Comparison of ENCODE assay signal across 2 cellular contexts in genomic region chr19:40221858-40222619, GRCh38.
A peak's percentile ranks its signal among the peaks of the same experiment; 100 is the strongest.
TF ChIP-seq lines count a peak whose summit lies in the region.

No MANE protein-coding gene starts in this region.

TF ChIP-seq in GM23338, 12 proteins besides CTCF, POLR2A, EP300 and RAD21:
- TF ChIP-seq EZH2 (IDR thresholded peaks at IDR 0.05; ENCODE audit: low read depth, unreplicated experiment) (no peak), EZH2phosphoT487 (IDR thresholded peaks at IDR 0.05; ENCODE audit: unreplicated experiment) (no peak), ZNF114 (CRISPR knock-in tag; IDR thresholded peaks at IDR 0.05) (no peak), STAT1 (IDR thresholded peaks at IDR 0.05; ENCODE audit: unreplicated experiment) (no peak), NANOG (IDR thresholded peaks at IDR 0.05; ENCODE audit: borderline replicate concordance) (no peak), REST (IDR thresholded peaks at IDR 0.05; ENCODE audit: unreplicated experiment) (no peak), ETS1 (IDR thresholded peaks at IDR 0.05) (no peak), POLR2AphosphoS5 (IDR thresholded peaks at IDR 0.05; ENCODE audit: low read depth) (no peak), ZNF462 (CRISPR knock-in tag; IDR thresholded peaks at IDR 0.05) (no peak), CREB1 (CRISPR knock-in tag; IDR thresholded peaks at IDR 0.05; ENCODE audit: low read depth) (no peak), JUNB (IDR thresholded peaks at IDR 0.05; ENCODE audit: unreplicated experiment) (no peak), ZNF331 (CRISPR knock-in tag; IDR thresholded peaks at IDR 0.05; ENCODE audit: low read depth) (no peak)

TF ChIP-seq in GM12878, 131 proteins besides CTCF, POLR2A, EP300 and RAD21 (continues in another document):
- TF ChIP-seq GATAD2B (conservative IDR thresholded peaks at IDR 0.05; ENCODE audit: low read depth) (no peak), SREBF2 (IDR thresholded peaks at IDR 0.05; ENCODE audit: low read length) (no peak), RFX5 (IDR thresholded peaks at IDR 0.05; ENCODE audit: low read depth, low read length) (peak; percentile 97), POU2F2 (IDR thresholded peaks at IDR 0.05; ENCODE audit: borderline replicate concordance, low read depth, low read length) (peak; percentile 98), NRF1 (conservative IDR thresholded peaks at IDR 0.05; ENCODE audit: low read depth, low read length) (no peak), BCLAF1 (IDR thresholded peaks at IDR 0.05) (no peak), ZNF217 (IDR thresholded peaks at IDR 0.05) (no peak), REST (IDR thresholded peaks at IDR 0.05; ENCODE audit: low read depth, low read length) (no peak), NR2F1 (conservative IDR thresholded peaks at IDR 0.05) (no peak), RBBP5 (conservative IDR thresholded peaks at IDR 0.05) (no peak), NFYA (IDR thresholded peaks at IDR 0.05; ENCODE audit: borderline replicate concordance, low read depth, low read length) (peak; percentile 94), STAT1 (conservative IDR thresholded peaks at IDR 0.05) (no peak), HCFC1 (IDR thresholded peaks at IDR 0.05; ENCODE audit: low read length) (no peak), CREB1 (IDR thresholded peaks at IDR 0.05; ENCODE audit: low read depth) (0 out of 2 replicates have a peak, but pooled peaks have one; percentile 8), RELB (IDR thresholded peaks at IDR 0.05; ENCODE audit: low read depth) (no peak), TARDBP (IDR thresholded peaks at IDR 0.05; ENCODE audit: borderline replicate concordance) (no peak), IRF3 (IDR thresholded peaks at IDR 0.05) (peak; percentile 87), HDGF (IDR thresholded peaks at IDR 0.05) (no peak), NFIC (IDR thresholded peaks at IDR 0.05; ENCODE audit: low read depth, low read length) (no peak), SREBF1 (IDR thresholded peaks at IDR 0.05; ENCODE audit: low read length) (no peak), IRF5 (IDR thresholded peaks at IDR 0.05; ENCODE audit: borderline replicate concordance) (no peak), SP1 (IDR thresholded peaks at IDR 0.05; ENCODE audit: low read depth, low read length) (peak; percentile 97), ZNF687 (IDR thresholded peaks at IDR 0.05) (no peak), SUPT20H (IDR thresholded peaks at IDR 0.05; ENCODE audit: borderline replicate concordance, control insufficient read depth, low read depth, low read length) (no peak), SMAD5 (IDR thresholded peaks at IDR 0.05; ENCODE audit: low read depth) (no peak), YY1 (IDR thresholded peaks at IDR 0.05; ENCODE audit: low read depth, low read length) (0 out of 2 replicates have a peak, but pooled peaks have one; percentile 59), ZNF592 (IDR thresholded peaks at IDR 0.05) (no peak), CHD2 (IDR thresholded peaks at IDR 0.05; ENCODE audit: borderline replicate concordance, low read depth, low read length) (peak; percentile 85; the same call in 1 of the 2 replicates), MAX (IDR thresholded peaks at IDR 0.05; ENCODE audit: low read depth, low read length) (no peak), E2F4 (IDR thresholded peaks at IDR 0.05; ENCODE audit: low read depth, low read length) (peak; percentile 93), HDAC6 (IDR thresholded peaks at IDR 0.05; ENCODE audit: unreplicated experiment) (no peak), SPI1 (IDR thresholded peaks at IDR 0.05; ENCODE audit: borderline replicate concordance, insufficient read depth, low read depth, low read length) (peak; percentile 77), JUND (IDR thresholded peaks at IDR 0.05; ENCODE audit: low read depth, low read length) (no peak), CBFB (IDR thresholded peaks at IDR 0.05; ENCODE audit: low read depth) (no peak), RCOR1 (conservative IDR thresholded peaks at IDR 0.05; ENCODE audit: low read depth, low read length) (no peak)
